8 cellular contexts compared by ENCODE assay signal in genomic region chr3:15099364-15100098, GRCh38. TPM values are rescaled to one million over a fixed set of nuclear protein-coding genes. Genes with fewer than 3 reads are reported as not detected.
A peak's percentile ranks its signal among the peaks of the same experiment; 100 is the strongest.
DNase-seq lines count a peak whose midpoint lies in the region; ATAC-seq and FAIRE-seq lines count a peak whose summit lies in the region.

No MANE protein-coding gene starts in this region.

- H3K4me1 Mint-ChIP-seq in activated naive CD8-positive, alpha-beta T cell treated with anti-CD3 and anti-CD28 coated beads, Interleukin-2, amount 10 ng/mL, durations not matched to agents 7 days and 5 days: peaks cover 30% of the 10 kb centered on the region
- peaks cover 22% of the 10 kb centered on the region for H3K4me1 Mint-ChIP-seq in stimulated activated memory B cell treated with anti-CD40 and anti-IgM and Interleukin-4, amounts not matched to agents 10 μg/mL and 1 μg/mL and 100 μg/mL, for 72 hours

- POLR2A ChIA-PET in activated naive CD8-positive, alpha-beta T cell treated with anti-CD3 and anti-CD28 coated beads, Interleukin-2, amount 10 ng/mL, durations not matched to agents 7 days and 5 days (lab: Charles Lee): interaction anchor here (0.7 to 2.6 kb wide), 10 partner anchors 8 to 921 kb away, joined by 3 to 14 read pairs (median 6); partner anchors contain the start of genes CAPN7, CCDC174, LSM3 and MRPS25

- no peaks in the 10 kb centered on the region for H3K27me3 ChIP-seq in HUES48 (ENCODE audit: control insufficient read depth, insufficient read depth, low read length)

- FAIRE-seq in RCC 7860 (lab: Jason Lieb, UNC): no peak

- H3K9me3 ChIP-seq in HUES48 (ENCODE audit: control insufficient read depth, insufficient read depth, low read length): no peaks in the 10 kb centered on the region

- no peaks in the 10 kb centered on the region for H3K4me1 ChIP-seq in HUES48 (ENCODE audit: control insufficient read depth, insufficient read depth, low read length)

- ATAC-seq in activated naive CD8-positive, alpha-beta T cell treated with anti-CD3 and anti-CD28 coated beads, Interleukin-2, amount 10 ng/mL, durations not matched to agents 7 days and 5 days (ENCODE audit: low read depth): peak; percentile 23
- ATAC-seq in stimulated activated memory B cell treated with anti-CD40 and anti-IgM and Interleukin-4, amounts not matched to agents 10 μg/mL and 1 μg/mL and 100 μg/mL, for 72 hours: peak; percentile 49

- H3K27me3 Mint-ChIP-seq in activated naive CD8-positive, alpha-beta T cell treated with anti-CD3 and anti-CD28 coated beads, Interleukin-2, amount 10 ng/mL, durations not matched to agents 7 days and 5 days: peaks cover 8% of the 10 kb centered on the region
- H3K27me3 Mint-ChIP-seq in stimulated activated memory B cell treated with anti-CD40 and anti-IgM and Interleukin-4, amounts not matched to agents 10 μg/mL and 1 μg/mL and 100 μg/mL, for 72 hours: no peaks in the 10 kb centered on the region

- peak overlapping the region; percentile 92 for H3K4me3 Mint-ChIP-seq in activated naive CD8-positive, alpha-beta T cell treated with anti-CD3 and anti-CD28 coated beads, Interleukin-2, amount 10 ng/mL, durations not matched to agents 7 days and 5 days
- H3K4me3 Mint-ChIP-seq in stimulated activated memory B cell treated with anti-CD40 and anti-IgM and Interleukin-4, amounts not matched to agents 10 μg/mL and 1 μg/mL and 100 μg/mL, for 72 hours: peak overlapping the region; percentile 92

- peak overlapping the region; percentile 68 for H3K9ac ChIP-seq in HUES48 (ENCODE audit: low read depth, low read length)

- H3K36me3 ChIP-seq in HUES48 (ENCODE audit: control insufficient read depth, insufficient read depth, low read length): peaks cover 15% of the 10 kb centered on the region

- H3K27ac ChIP-seq in HUES48 (ENCODE audit: low read depth, low read length): peak overlapping the region; percentile 18

- no peaks in the 10 kb centered on the region for H3K9me3 Mint-ChIP-seq in activated naive CD8-positive, alpha-beta T cell treated with anti-CD3 and anti-CD28 coated beads, Interleukin-2, amount 10 ng/mL, durations not matched to agents 7 days and 5 days
- no peaks in the 10 kb centered on the region for H3K9me3 Mint-ChIP-seq in stimulated activated memory B cell treated with anti-CD40 and anti-IgM and Interleukin-4, amounts not matched to agents 10 μg/mL and 1 μg/mL and 100 μg/mL, for 72 hours

- peaks cover 25% of the 10 kb centered on the region for H3K36me3 Mint-ChIP-seq in activated naive CD8-positive, alpha-beta T cell treated with anti-CD3 and anti-CD28 coated beads, Interleukin-2, amount 10 ng/mL, durations not matched to agents 7 days and 5 days
- H3K36me3 Mint-ChIP-seq in stimulated activated memory B cell treated with anti-CD40 and anti-IgM and Interleukin-4, amounts not matched to agents 10 μg/mL and 1 μg/mL and 100 μg/mL, for 72 hours: peaks cover 9% of the 10 kb centered on the region

- H3K4me3 ChIP-seq in HUES48 (ENCODE audit: low read depth, low read length) (peak overlapping the region; percentile 70), iPS-11a (ENCODE audit: low read depth, low read length) (peak overlapping the region; percentile 98)

- DNase-seq in stimulated activated CD4-positive, alpha-beta T cell treated with anti-CD3 and anti-CD28 coated beads, Interleukin-1b, Interleukin-23, amount 100 ng/mL, for 48 hours: peak; percentile 21
- DNase-seq in stimulated activated CD4-positive, alpha-beta T cell treated with anti-CD3 and anti-CD28 coated beads, Interleukin-2, amount 100 ng/mL, for 48 hours: no peak
- peak; percentile 40 for DNase-seq in activated naive CD8-positive, alpha-beta T cell treated with anti-CD3 and anti-CD28 coated beads, Interleukin-2, amount 10 ng/mL, durations not matched to agents 7 days and 5 days
- DNase-seq in RCC 7860 (ENCODE audit: low spot score): no peak
- DNase-seq in SW 1271 (lab: John Stamatoyannopoulos, UW): no peak

- H3K27ac Mint-ChIP-seq in activated naive CD8-positive, alpha-beta T cell treated with anti-CD3 and anti-CD28 coated beads, Interleukin-2, amount 10 ng/mL, durations not matched to agents 7 days and 5 days: peak overlapping the region; percentile 94
- H3K27ac Mint-ChIP-seq in stimulated activated memory B cell treated with anti-CD40 and anti-IgM and Interleukin-4, amounts not matched to agents 10 μg/mL and 1 μg/mL and 100 μg/mL, for 72 hours: peak overlapping the region; percentile 92

RNA-seq across cellular contexts. Expression of gene RBSN, which starts 0.6 kb away (rescaled TPM):
- total RNA-seq in activated naive CD8-positive, alpha-beta T cell treated with anti-CD3 and anti-CD28 coated beads, Interleukin-2, amount 10 ng/mL, durations not matched to agents 7 days and 5 days: 10 to 100 TPM; 21.3 to 21.8 TPM

RNA-seq across cellular contexts. Expression of gene MRPS25, which starts 34.4 kb away (rescaled TPM):
- total RNA-seq in activated naive CD8-positive, alpha-beta T cell treated with anti-CD3 and anti-CD28 coated beads, Interleukin-2, amount 10 ng/mL, durations not matched to agents 7 days and 5 days: 10 to 100 TPM; 59.3 to 61.1 TPM

Comparison
In these comparisons a context has a peak if more than half of its experiments do, and no peak if none do; other contexts are left out.
1. DNase-seq: peak in stimulated activated CD4-positive, alpha-beta T cell treated with anti-CD3 and anti-CD28 coated beads, Interleukin-1b, Interleukin-23, amount 100 ng/mL, for 48 hours (single experiment) and activated naive CD8-positive, alpha-beta T cell treated with anti-CD3 and anti-CD28 coated beads, Interleukin-2, amount 10 ng/mL, durations not matched to agents 7 days and 5 days (single experiment); none in stimulated activated CD4-positive, alpha-beta T cell treated with anti-CD3 and anti-CD28 coated beads, Interleukin-2, amount 100 ng/mL, for 48 hours (0 of 2), RCC 7860 (single experiment) and SW 1271 (0 of 2).